11 cellular contexts compared by ENCODE assay signal in the genomic region with DNA sequence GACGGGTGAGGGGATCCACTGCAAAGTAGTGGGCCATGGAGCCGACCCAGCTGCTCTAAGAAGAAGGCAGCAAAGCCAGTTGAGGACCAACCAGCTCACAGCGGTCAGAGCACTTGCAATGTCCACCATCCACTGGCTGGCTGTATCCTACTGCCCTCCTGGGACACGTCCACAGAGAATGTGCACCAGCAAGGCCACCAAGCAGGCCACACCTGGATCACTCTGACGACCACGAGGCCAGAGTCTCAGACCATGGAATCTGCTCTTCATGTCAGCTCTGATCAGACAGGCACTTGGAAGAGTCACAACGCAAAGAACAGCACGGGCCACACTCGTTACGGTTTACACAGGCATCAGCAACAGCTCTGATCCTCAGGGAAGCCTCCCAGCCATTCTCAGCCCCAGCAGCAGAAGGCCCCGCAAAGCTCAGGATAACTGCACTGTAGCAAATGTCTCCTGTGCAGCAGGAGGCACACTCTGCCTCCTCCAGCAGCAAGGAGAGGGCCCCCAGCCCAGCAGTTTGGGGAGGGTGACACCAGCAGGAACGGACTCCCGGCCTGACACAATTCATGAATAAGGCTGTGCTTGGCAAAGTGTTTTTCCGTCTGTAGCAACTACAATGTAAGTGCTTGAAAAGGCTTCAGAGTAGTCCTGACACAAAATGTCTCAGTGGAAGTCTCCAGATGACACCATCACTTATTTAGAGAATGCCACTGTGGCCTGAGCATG. TPM values are rescaled to one million over a fixed set of nuclear protein-coding genes. Genes with fewer than 3 reads are reported as not detected.
DNase-seq lines count a peak whose midpoint lies in the region; ATAC-seq and TF ChIP-seq lines count a peak whose summit lies in the region.
"Had no signal": no experiment of that assay in that cellular context is flagged by ENCODE, and none has a peak within 500 bp of the region (broad histone marks: within the 10 kb centered on the region; RNA-seq: fewer than 3 reads in every experiment).

No MANE protein-coding gene starts in this region.

- H3K27ac ChIP-seq in GM23338 (ENCODE audit: low read depth), result no peak overlapping the region
- peak overlapping the region; percentile 25 to 95 (median 89) for H3K27ac ChIP-seq in dorsolateral prefrontal cortex
- H3K27ac ChIP-seq in psoas muscle, result peak overlapping the region; percentile 94
- no peak overlapping the region for H3K27ac ChIP-seq in mammary epithelial cell (ENCODE audit: insufficient read depth, low read depth, low read length)

- H3K36me3 Mint-ChIP-seq in GM23338 (ENCODE audit: low read depth), result peaks cover 23% of the 10 kb centered on the region
- peaks cover 33% of the 10 kb centered on the region for H3K36me3 Mint-ChIP-seq in activated CD4-positive, alpha-beta memory T cell treated with anti-CD3 and anti-CD28 coated beads for 36 hours

- H3K36me3 ChIP-seq in GM23338 (ENCODE audit: insufficient read depth) (no peaks in the 10 kb centered on the region), psoas muscle (ENCODE audit: insufficient read depth in 1 of 2, low read depth in 1 of 2) (peaks cover 0 to 5% of the 10 kb centered on the region in 2 donors), mammary epithelial cell (ENCODE audit: insufficient read depth, low read length) (no peaks in the 10 kb centered on the region)

- H3K9me3 ChIP-seq in psoas muscle (no peaks in the 10 kb centered on the region), mammary epithelial cell (replicated peaks; ENCODE audit: insufficient read depth, low read length) (peaks cover 2% of the 10 kb centered on the region)

- CTCF ChIA-PET in activated CD4-positive, alpha-beta memory T cell treated with anti-CD3 and anti-CD28 coated beads for 36 hours (lab: Charles Lee), result interaction anchor here (0.8 to 3.9 kb wide), 7 partner anchors 7 to 76 kb away, joined by 3 to 28 read pairs (median 4); no protein-coding TSS in a partner anchor
- CTCF ChIA-PET in mammary epithelial cell (lab: Charles Lee; ENCODE audit: low non-redundant PET), result no interaction called here

- 31 to 40% (median 34%) methylated on average over 14 of the region's 14 CpGs for WGBS in psoas muscle, 3 donors
- WGBS in mammary epithelial cell (ENCODE audit: low coverage, missing lambda C conversion rate), result 62% methylated on average over 8 of the region's 14 CpGs

- intact Hi-C loops in activated CD4-positive, alpha-beta memory T cell treated with anti-CD3 and anti-CD28 coated beads for 36 hours (cut with micrococcal nuclease), result loop anchor here (5.0 kb wide), 1 partner anchor 40 kb away; no protein-coding TSS in a partner anchor
- intact Hi-C loops in dorsolateral prefrontal cortex (cut with DNase I), result loop anchor here in 1 of 2 donors (5.0 kb wide), 2 partner anchors 35 to 65 kb away; no protein-coding TSS in a partner anchor
- intact Hi-C loops in psoas muscle (cut with DNase I), result loop anchor here in 1 of 2 donors (2.0 to 10.0 kb wide), 2 partner anchors 37 to 63 kb away; no protein-coding TSS in a partner anchor
- intact Hi-C loops in mammary epithelial cell (cut with micrococcal nuclease), result no loop called here

- peaks cover 10% of the 10 kb centered on the region for H3K27me3 Mint-ChIP-seq in GM23338 (ENCODE audit: insufficient read depth, low read depth, poor library complexity)
- H3K27me3 Mint-ChIP-seq in activated CD4-positive, alpha-beta memory T cell treated with anti-CD3 and anti-CD28 coated beads for 36 hours, result no peaks in the 10 kb centered on the region

- no peaks in the 10 kb centered on the region for H3K9me2 ChIP-seq in GM23338 (ENCODE audit: insufficient read depth)

- no peak overlapping the region for H3K9ac ChIP-seq in mammary epithelial cell (ENCODE audit: insufficient read depth, low read length)

- no peak overlapping the region for H3K4me3 Mint-ChIP-seq in GM23338
- H3K4me3 Mint-ChIP-seq in activated CD4-positive, alpha-beta memory T cell treated with anti-CD3 and anti-CD28 coated beads for 36 hours, result peak overlapping the region; percentile 87
- H3K4me3 Mint-ChIP-seq: neural crest cell had no signal

- H2AFZ ChIP-seq in GM23338 (no peak overlapping the region), mammary epithelial cell (ENCODE audit: low read depth, low read length) (no peak overlapping the region)

- in situ Hi-C loops in mammary epithelial cell (cut with MboI; ENCODE audit: low sequenced_read_pairs in 2 of 2), result no loop called here

- dilution Hi-C loops in mammary epithelial cell (cut with HindIII; ENCODE audit: low sequenced_read_pairs), result no loop called here

- H3K79me2 ChIP-seq in GM23338 (replicated peaks; ENCODE audit: insufficient read depth) (peaks cover 86% of the 10 kb centered on the region), mammary epithelial cell (ENCODE audit: insufficient read depth, low read length) (no peaks in the 10 kb centered on the region)

- no peak overlapping the region for H3K4me3 ChIP-seq in GM23338
- H3K4me3 ChIP-seq in dorsolateral prefrontal cortex, result peak overlapping the region in 22 of 59 donors; percentile 1 to 32 (median 14)
- H3K4me3 ChIP-seq in psoas muscle, result peak overlapping the region; percentile 43
- H3K4me3 ChIP-seq in mammary epithelial cell (replicated peaks in 1 of 3; ENCODE audit: insufficient read depth in 1 of 3, low read depth in 2 of 3, low read length in 3 of 3), result no peak overlapping the region

- no peak overlapping the region for H3K27ac Mint-ChIP-seq in GM23338
- H3K27ac Mint-ChIP-seq in activated CD4-positive, alpha-beta memory T cell treated with anti-CD3 and anti-CD28 coated beads for 36 hours, result peak overlapping the region; percentile 90

- ATAC-seq in GM23338 (peak; percentile 12; the same call in 2 of the 3 replicates), psoas muscle (peak; percentile 5 to 39 (median 26)), SK-N-SH treated with all-trans-retinoic acid at 6 μM for 48 hours (no peak)

- TF ChIP-seq CTCF in GM23338 (conservative IDR thresholded peaks at IDR 0.05; ENCODE audit: low read depth in 2 of 2) (no peak), dorsolateral prefrontal cortex (IDR thresholded peaks at IDR 0.05 in 54 of 56, conservative IDR thresholded peaks at IDR 0.05 in 2 of 56; ENCODE audit: low read depth in 1 of 56, partially characterized antibody in 56 of 56) (peak in 9 of 56 donors; percentile 6 to 40 (median 20)), psoas muscle (IDR thresholded peaks at IDR 0.05) (no peak), mammary epithelial cell (conservative IDR thresholded peaks at IDR 0.05 in 1 of 2, IDR thresholded peaks at IDR 0.05 in 1 of 2; ENCODE audit: extremely low read depth in 1 of 2, insufficient read depth in 1 of 2, low read depth in 1 of 2, low read length in 2 of 2) (no peak)

- H3K4me1 ChIP-seq in GM23338 (ENCODE audit: insufficient read depth) (peaks cover 29% of the 10 kb centered on the region), psoas muscle (peaks cover 68% of the 10 kb centered on the region), mammary epithelial cell (ENCODE audit: insufficient read depth, low read length) (no peaks in the 10 kb centered on the region)

- H4K20me1 ChIP-seq in GM23338 (replicated peaks; ENCODE audit: insufficient read depth) (peaks cover 15% of the 10 kb centered on the region), mammary epithelial cell (ENCODE audit: insufficient read depth, low read length) (no peaks in the 10 kb centered on the region)

- no peak for DNase-seq in GM23338 (ENCODE audit: low spot score)
- DNase-seq in activated CD4-positive, alpha-beta memory T cell treated with anti-CD3 and anti-CD28 coated beads for 36 hours, result peak; percentile 50
- peak in 4 of 10 donors; percentile 17 to 64 (median 54) for DNase-seq in dorsolateral prefrontal cortex
- no peak for DNase-seq in psoas muscle
- no peak for DNase-seq in activated gamma-delta T cell treated with Interleukin-2 at 50 U/mL for 16 hours
- no peak for DNase-seq in mammary epithelial cell
- no peak for DNase-seq in cerebellar cortex (ENCODE audit: low spot score)
- DNase-seq: NCI-H187 treated with DMSO at 0.1 percent for 48 hours; stimulated activated CD4-positive, alpha-beta T cell treated with anti-CD3 and anti-CD28 coated beads, Interleukin-15, amount 100 ng/mL, for 24 hours had no signal

- BruUV-seq in mammary epithelial cell (replicated peaks; lab: Mats Ljungman, UMichigan), result no TSS peak

- no peaks in the 10 kb centered on the region for H3F3A ChIP-seq in GM23338 (replicated peaks; ENCODE audit: low read depth)

- POLR2A ChIA-PET in activated CD4-positive, alpha-beta memory T cell treated with anti-CD3 and anti-CD28 coated beads for 36 hours (lab: Charles Lee), result interaction anchor here (0.7 to 2.2 kb wide), 5 partner anchors 15 to 72 kb away, joined by 3 to 6 read pairs (median 3); no protein-coding TSS in a partner anchor

- peaks cover 51% of the 10 kb centered on the region for H3K4me1 Mint-ChIP-seq in GM23338
- peaks cover 92% of the 10 kb centered on the region for H3K4me1 Mint-ChIP-seq in activated CD4-positive, alpha-beta memory T cell treated with anti-CD3 and anti-CD28 coated beads for 36 hours (ENCODE audit: low read depth)

- H3K27me3 ChIP-seq in GM23338 (ENCODE audit: insufficient read depth) (no peaks in the 10 kb centered on the region), dorsolateral prefrontal cortex (no peaks in the 10 kb centered on the region), psoas muscle (ENCODE audit: insufficient read depth in 3 of 3, low read length in 2 of 3) (no peaks in the 10 kb centered on the region), mammary epithelial cell (ENCODE audit: insufficient read depth, low read length) (no peaks in the 10 kb centered on the region)

- H3K9me3 Mint-ChIP-seq in GM23338, result 0 out of 3 replicates have a peak, but pooled peaks cover 6% of the 10 kb centered on the region
- H3K9me3 Mint-ChIP-seq in activated CD4-positive, alpha-beta memory T cell treated with anti-CD3 and anti-CD28 coated beads for 36 hours, result peaks cover 12% of the 10 kb centered on the region
- H3K9me3 Mint-ChIP-seq: neural crest cell had no signal

- no peak overlapping the region for H3K4me2 ChIP-seq in GM23338
- no peak overlapping the region for H3K4me2 ChIP-seq in mammary epithelial cell (ENCODE audit: insufficient read depth, low read depth, low read length)

TF ChIP-seq in GM23338, 12 proteins besides CTCF, POLR2A, EP300 and RAD21 (continues in another document):
- TF ChIP-seq JUNB (IDR thresholded peaks at IDR 0.05; ENCODE audit: unreplicated experiment) (no peak), ZNF331 (CRISPR knock-in tag; IDR thresholded peaks at IDR 0.05; ENCODE audit: low read depth) (no peak)

TF ChIP-seq in SK-N-SH treated with all-trans-retinoic acid at 6 μM for 48 hours, 23 proteins besides CTCF, POLR2A, EP300 and RAD21 (continues in another document):
- TF ChIP-seq TOX (CRISPR knock-in tag; IDR thresholded peaks at IDR 0.05; ENCODE audit: borderline replicate concordance), result no peak

RNA-seq across cellular contexts. Expression of gene SEMA4D, which starts 15.7 kb away (rescaled TPM):
- 48.0 and 63.0 TPM in 2 replicates for total RNA-seq in GM23338 (2014; rRNA removed; shearing (Covaris generic))
- polyA plus RNA-seq in GM23338 (2016; fragmentation: Nextera tagmentation; extraction: Ambion mirVana), result 17.1 and 19.3 TPM in 2 replicates
- total RNA-seq in activated CD4-positive, alpha-beta memory T cell treated with anti-CD3 and anti-CD28 coated beads for 36 hours, result 100 to 1,000 TPM; 159 to 161 TPM
- total RNA-seq in dorsolateral prefrontal cortex, result 100 to 1,000 TPM in 116 of 120 experiments, 10 to 100 TPM in 4; 90.5 to 697 (median 192) TPM
- 100 to 1,000 TPM in 1 of 4 donors, 10 to 100 TPM in 3; 32.1 to 111 (median 63.6) TPM for total RNA-seq in psoas muscle
- 10 to 100 TPM in 2 of 3 donors, 1 to 10 TPM in 1; 9.3 to 26.8 (median 22.3) TPM for polyA plus RNA-seq in psoas muscle
- 1 to 10 TPM; 1.7 to 2.3 TPM for total RNA-seq in mammary epithelial cell
- 0.71 TPM for polyA plus RNA-seq in mammary epithelial cell
- 2.5 TPM for polyA minus RNA-seq in mammary epithelial cell

Comparison
In these comparisons a context has a peak if more than half of its experiments do, and no peak if none do; other contexts are left out.
1. H3K27ac ChIP-seq: peak in dorsolateral prefrontal cortex (59 of 59) and psoas muscle (single experiment); none in GM23338 (single experiment) and mammary epithelial cell (single experiment).
2. RNA of gene SEMA4D, which starts 15.7 kb away (total RNA-seq): 90.5 to 697 TPM in dorsolateral prefrontal cortex, 159 to 161 TPM in activated CD4-positive, alpha-beta memory T cell treated with anti-CD3 and anti-CD28 coated beads for 36 hours, 32.1 to 111 TPM in psoas muscle and 48.0 to 63.0 TPM in GM23338; 1.7 to 2.3 TPM in mammary epithelial cell; every median in the first group is over 4 times any median in the second.